In genomic region chr20:4681441-4681840, GRCh38 we compare ENCODE assay signal across 1 cellular context.
TF ChIP-seq lines count a peak whose summit lies in the region.

No MANE protein-coding gene starts in this region.

TF ChIP-seq in IMR-90, 13 proteins besides CTCF, POLR2A, EP300 and RAD21 (continued from another document):
- TF ChIP-seq USF2 (IDR thresholded peaks at IDR 0.05; ENCODE audit: low read depth, low read length), result no peak
- no peak for TF ChIP-seq MAFK (IDR thresholded peaks at IDR 0.05; ENCODE audit: low read depth, low read length)
- TF ChIP-seq SMC3 (IDR thresholded peaks at IDR 0.05; ENCODE audit: low read depth, low read length), result no peak
- TF ChIP-seq RFX5 (IDR thresholded peaks at IDR 0.05; ENCODE audit: low read depth, low read length), result no peak
- TF ChIP-seq CEBPB (IDR thresholded peaks at IDR 0.05; ENCODE audit: low read depth, low read length), result no peak
- no peak for TF ChIP-seq CHD1 (IDR thresholded peaks at IDR 0.05; ENCODE audit: low read depth, low read length)
